ENCODE assay signal across 8 cellular contexts in the genomic region with DNA sequence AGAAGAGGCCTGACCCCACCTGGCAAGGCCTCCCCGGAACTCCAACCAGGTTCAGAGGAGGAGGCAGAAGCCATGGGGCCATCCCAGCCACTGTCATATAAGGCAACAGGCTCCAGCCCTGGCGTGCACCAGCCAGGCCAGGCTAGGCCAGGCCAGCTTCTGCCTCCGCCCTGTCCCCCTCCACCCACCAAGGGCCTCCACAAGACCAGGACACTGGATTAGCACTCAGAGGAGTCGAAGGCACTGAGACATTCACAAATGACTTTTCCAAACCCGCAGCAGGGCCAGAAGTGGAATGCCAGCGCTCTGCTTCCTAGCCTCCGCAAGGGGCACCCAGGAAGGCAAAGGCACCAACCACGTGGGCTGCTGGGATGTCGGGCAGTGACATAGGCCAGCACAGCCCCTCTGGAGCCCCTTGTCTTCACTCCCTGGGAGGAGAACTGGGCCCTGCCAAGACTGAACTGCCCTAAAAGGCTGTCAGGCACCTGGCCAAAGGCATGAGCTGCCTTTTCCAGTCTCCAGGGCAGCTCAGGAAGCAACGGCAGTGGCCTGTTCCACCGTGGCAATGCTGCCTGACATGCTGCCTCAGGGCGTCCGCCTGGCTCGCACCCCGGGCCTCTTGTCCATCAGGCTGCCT. TPM values are rescaled to one million over a fixed set of nuclear protein-coding genes. Genes with fewer than 3 reads are reported as not detected.
DNase-seq lines count a peak whose midpoint lies in the region; ATAC-seq and TF ChIP-seq lines count a peak whose summit lies in the region.

No MANE protein-coding gene starts in this region.

- H3K4me3 ChIP-seq in H7 (ENCODE audit: insufficient read depth, low read depth, low read length) = no peak overlapping the region
- H3K4me3 ChIP-seq in iPS-20b (ENCODE audit: low read length) = peak overlapping the region; percentile 15; the same call in 1 of the 2 replicates
- H3K4me3 ChIP-seq in sigmoid colon = peak overlapping the region in 3 of 4 donors; percentile 23 to 30 (median 27)

- no peak overlapping the region for H3K4me3 Mint-ChIP-seq in Calu3 (ENCODE audit: low read depth, unreplicated experiment)

- H3K9me3 Mint-ChIP-seq in Calu3 (ENCODE audit: low read depth, unreplicated experiment) = no peaks in the 10 kb centered on the region

- peak; percentile 94 for DNase-seq in H7
- peak; percentile 86 for DNase-seq in cerebellar cortex (ENCODE audit: low spot score)
- peak; percentile 97 for DNase-seq in sigmoid colon
- DNase-seq in stimulated activated CD4-positive, alpha-beta T cell treated with anti-CD3 and anti-CD28 coated beads, Interleukin-4, amount 100 ng/mL, for 24 hours = no peak
- DNase-seq in Calu3 = no peak
- DNase-seq in NCI-H345 treated with DMSO at 0.1 percent for 48 hours (lab: John Stamatoyannopoulos, UW; ENCODE audit: unreplicated experiment) = no peak

- peak; percentile 50 to 56 for TF ChIP-seq POLR2A in sigmoid colon (IDR thresholded peaks at IDR 0.05)

- no peak overlapping the region for H3K27ac Mint-ChIP-seq in Calu3 (ENCODE audit: unreplicated experiment)

- H3K27me3 ChIP-seq in H7 (ENCODE audit: control insufficient read depth, insufficient read depth, low read length) = peaks cover 2% of the 10 kb centered on the region; the same call in 1 of the 2 replicates
- peaks cover 2% of the 10 kb centered on the region; the same call in 1 of the 2 replicates for H3K27me3 ChIP-seq in iPS-20b (ENCODE audit: insufficient read depth, low read length)
- H3K27me3 ChIP-seq in sigmoid colon = no peaks in the 10 kb centered on the region

- 58 to 67% methylated on average over 15 of the region's 15 CpGs for WGBS in sigmoid colon, 2 donors

- BruUV-seq in Calu3 (replicated peaks; lab: Mats Ljungman, UMichigan) = no TSS peak

- H3K27me3 Mint-ChIP-seq in Calu3 (ENCODE audit: unreplicated experiment) = peaks cover 35% of the 10 kb centered on the region

- CTCF ChIA-PET in Calu3 (lab: Charles Lee) = interaction anchor here (1.0 kb wide), 1 partner anchor 12 kb away, joined by 3 read pairs; no protein-coding TSS in a partner anchor

- H3K9me3 ChIP-seq in iPS-20b (ENCODE audit: insufficient read depth, low read depth, low read length) (no peaks in the 10 kb centered on the region), sigmoid colon (no peaks in the 10 kb centered on the region)

- H3K36me3 ChIP-seq in H7 (replicated peaks; ENCODE audit: control insufficient read depth, insufficient read depth, low read length) = no peaks in the 10 kb centered on the region
- H3K36me3 ChIP-seq in iPS-20b (ENCODE audit: insufficient read depth, low read depth, low read length) = no peaks in the 10 kb centered on the region
- H3K36me3 ChIP-seq in sigmoid colon = no peaks in the 10 kb centered on the region

- H3K27ac ChIP-seq in iPS-20b (ENCODE audit: low read length) = no peak overlapping the region
- peak overlapping the region; percentile 92 to 97 (median 93) for H3K27ac ChIP-seq in sigmoid colon

- peak overlapping the region; percentile 36; the same call in 1 of the 2 replicates for H3K9ac ChIP-seq in iPS-20b (ENCODE audit: low read depth, low read length)

- H3K4me1 ChIP-seq in iPS-20b (ENCODE audit: insufficient read depth, low read length) (peaks cover 12% of the 10 kb centered on the region; the same call in 1 of the 2 replicates), sigmoid colon (peaks cover 5 to 61% (median 56%) of the 10 kb centered on the region in 4 donors)

- no peak for ATAC-seq in activated CD4-positive, CD25-positive, alpha-beta regulatory T cell treated with anti-CD3 and anti-CD28 coated beads, Interleukin-2, amount 50 U/mL, for 24 hours

- peak in 2 of 4 donors; percentile 69 to 73 for TF ChIP-seq EP300 in sigmoid colon (IDR thresholded peaks at IDR 0.05)

- intact Hi-C loops in sigmoid colon (cut with DNase I) = loop anchor here (1.0 to 2.0 kb wide), 5 partner anchors 19 to 49 kb away; a partner anchor contains a TSS
- intact Hi-C loops in Calu3 (cut with micrococcal nuclease; ENCODE audit: unreplicated experiment) = no loop called here

- TF ChIP-seq CTCF in sigmoid colon (IDR thresholded peaks at IDR 0.05) = no peak
- TF ChIP-seq CTCF in Calu3 (IDR thresholded peaks at IDR 0.05; ENCODE audit: unreplicated experiment) = no peak

- no peaks in the 10 kb centered on the region for H3K36me3 Mint-ChIP-seq in Calu3 (ENCODE audit: insufficient read depth, unreplicated experiment)

- H3K4me1 Mint-ChIP-seq in Calu3 (ENCODE audit: low read depth, unreplicated experiment) = no peaks in the 10 kb centered on the region

RNA-seq across cellular contexts. Expression of a gene that starts 37.6 kb away (rescaled TPM):
- 89.1 and 100 TPM in 2 replicates for total RNA-seq in H7 (2014; rRNA removed; shearing (Covaris generic))
- total RNA-seq in sigmoid colon (10 to 100 TPM; 57.1 to 90.1 (median 68.9) TPM), Calu3 (2022) (23.8 and 25.3 TPM in 2 replicates)
- 10 to 100 TPM in 1 of 3 donors, 1 to 10 TPM in 2; 3.6 to 21.3 (median 7.9) TPM for polyA plus RNA-seq in sigmoid colon

RNA-seq across cellular contexts. Expression of a gene that starts 49.7 kb away (rescaled TPM):
- total RNA-seq in H7 (2014; rRNA removed; shearing (Covaris generic)) = 13.1 and 13.5 TPM in 2 replicates
- total RNA-seq in sigmoid colon (10 to 100 TPM; 11.4 to 34.1 (median 26.1) TPM), Calu3 (2022) (12.2 and 14.1 TPM in 2 replicates)
- polyA plus RNA-seq in sigmoid colon = 10 to 100 TPM; 12.5 to 14.8 (median 12.6) TPM

Comparison
In these comparisons a context has a peak if more than half of its experiments do, and no peak if none do; other contexts are left out.
1. DNase-seq: peak in H7 (single experiment), cerebellar cortex (single experiment) and sigmoid colon (single experiment); none in stimulated activated CD4-positive, alpha-beta T cell treated with anti-CD3 and anti-CD28 coated beads, Interleukin-4, amount 100 ng/mL, for 24 hours (single experiment), Calu3 (single experiment) and NCI-H345 treated with DMSO at 0.1 percent for 48 hours (single experiment).